ENCODE assay signal across 11 cellular contexts in the genomic region with DNA sequence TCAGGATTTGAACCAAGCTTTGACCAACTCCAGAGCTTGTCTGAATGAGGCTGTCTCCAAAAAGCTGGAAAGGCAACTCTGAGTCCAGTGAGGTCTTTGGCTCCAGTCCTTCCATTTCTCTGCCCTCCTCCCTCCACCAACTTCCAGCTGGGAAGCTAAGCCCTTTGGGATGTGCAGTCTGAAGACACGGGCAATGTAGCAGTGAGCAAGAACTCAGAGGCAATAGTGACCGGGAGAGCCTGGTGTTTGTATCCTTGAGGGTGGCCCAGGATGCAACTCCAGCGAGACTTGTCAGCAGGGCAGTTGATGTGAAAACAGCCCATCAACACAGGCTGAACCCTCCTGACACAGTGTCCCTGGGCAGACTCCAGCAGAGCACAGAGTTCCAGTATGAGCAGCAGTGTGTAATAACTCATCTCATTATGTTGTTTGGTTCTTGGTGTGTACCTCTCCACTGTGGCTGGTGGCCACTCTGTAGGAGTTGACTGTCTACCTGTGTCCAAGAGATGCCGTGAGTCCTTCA. TPM values are rescaled to one million over a fixed set of nuclear protein-coding genes. Genes with fewer than 3 reads are reported as not detected.
A peak's percentile ranks its signal among the peaks of the same experiment; 100 is the strongest.
DNase-seq lines count a peak whose midpoint lies in the region; ATAC-seq, FAIRE-seq and TF ChIP-seq lines count a peak whose summit lies in the region.
"Had no signal": no experiment of that assay in that cellular context is flagged by ENCODE, and none has a peak within 500 bp of the region (broad histone marks: within the 10 kb centered on the region; RNA-seq: fewer than 3 reads in every experiment).

No MANE protein-coding gene starts in this region.

- no peak for FAIRE-seq in kidney (lab: Jason Lieb, UNC)

- DNase-seq in HCT116 (ENCODE audit: low read depth, low spot score) (no peak), MCF 10A (ENCODE audit: unreplicated experiment) (no peak), kidney (peak; percentile 84), suprapubic skin (ENCODE audit: low spot score in 2 of 2) (no peak), T1000 (lab: John Stamatoyannopoulos, UW) (no peak), GM20000 (ENCODE audit: low spot score) (no peak)
- DNase-seq: activated CD4-positive, CD25-positive, alpha-beta regulatory T cell treated with anti-CD3 and anti-CD28 coated beads, Interleukin-2, amount 50 U/mL, for 72 hours; stimulated activated CD4-positive, alpha-beta T cell treated with anti-CD3 and anti-CD28 coated beads, Interleukin-4, amount 100 ng/mL, for 4 hours; stimulated activated naive B cell treated with anti-CD40 and anti-IgM and Interleukin-4, amounts not matched to agents 10 μg/mL and 1 μg/mL and 100 μg/mL, for 72 hours had no signal

- no peak for TF ChIP-seq EP300 in suprapubic skin (IDR thresholded peaks at IDR 0.05)

- H3K27me3 Mint-ChIP-seq in MCF 10A (ENCODE audit: insufficient read depth, unreplicated experiment), result no peaks in the 10 kb centered on the region

- peaks cover 90 to 100% of the 10 kb centered on the region in 2 experiments for H3K4me1 ChIP-seq in HCT116 (ENCODE audit: control insufficient read depth in 1 of 2, insufficient read depth in 2 of 2, low read length in 2 of 2)
- H3K4me1 ChIP-seq in kidney (ENCODE audit: control insufficient read depth in 1 of 2, insufficient read depth in 1 of 2, low read depth in 1 of 2, low read length in 2 of 2), result peaks cover 4 to 6% of the 10 kb centered on the region in 2 donors
- peaks cover 79% of the 10 kb centered on the region for H3K4me1 ChIP-seq in suprapubic skin

- no peak overlapping the region for H2AFZ ChIP-seq in HCT116 (ENCODE audit: low read depth, low read length, poor library complexity, severe bottlenecking)

- WGBS in suprapubic skin, result 36% methylated on average over 3 of the region's 4 CpGs

- H3K9me3 ChIP-seq in HCT116 (ENCODE audit: control insufficient read depth in 1 of 2, insufficient read depth in 1 of 2, low read depth in 1 of 2, low read length in 2 of 2) (no peaks in the 10 kb centered on the region), kidney (ENCODE audit: control insufficient read depth in 1 of 2, low read length in 2 of 2) (no peaks in the 10 kb centered on the region), suprapubic skin (no peaks in the 10 kb centered on the region)

- TF ChIP-seq POLR2A in HCT116 (IDR thresholded peaks at IDR 0.05; ENCODE audit: borderline replicate concordance, extremely low read depth, insufficient read depth, insufficient read length) (no peak), suprapubic skin (IDR thresholded peaks at IDR 0.05) (no peak)

- peak overlapping the region; percentile 30 for H3K4me3 Mint-ChIP-seq in MCF 10A (ENCODE audit: unreplicated experiment)
- H3K4me3 Mint-ChIP-seq: stimulated activated naive B cell treated with anti-CD40 and anti-IgM and Interleukin-4, amounts not matched to agents 10 μg/mL and 1 μg/mL and 100 μg/mL, for 72 hours had no signal

- POLR2A ChIA-PET in HCT116 (lab: Charles Lee) (interaction anchor here (0.8 to 4.0 kb wide), 6 partner anchors 10 to 71 kb away, joined by 3 to 31 read pairs (median 4); no protein-coding TSS in a partner anchor), MCF 10A (lab: Yijun Ruan, JAX) (interaction anchor here (0.6 to 3.5 kb wide), 13 partner anchors 10 to 550 kb away, joined by 3 to 44 read pairs (median 4); a partner anchor contains a TSS)

- H4K20me1 ChIP-seq in HCT116 (ENCODE audit: insufficient read depth), result peaks cover 14% of the 10 kb centered on the region; the same call in 1 of the 2 replicates

- TF ChIP-seq CTCF in HCT116 (IDR thresholded peaks at IDR 0.05 in 2 of 3, conservative IDR thresholded peaks at IDR 0.05 in 1 of 3; ENCODE audit: borderline replicate concordance in 1 of 3, insufficient read depth in 1 of 3, low read depth in 2 of 3, low read length in 2 of 3), result no peak
- TF ChIP-seq CTCF in MCF 10A (IDR thresholded peaks at IDR 0.05; ENCODE audit: unreplicated experiment), result no peak
- TF ChIP-seq CTCF in kidney (IDR thresholded peaks at IDR 0.05; ENCODE audit: borderline replicate concordance, extremely low read depth, insufficient read depth), result no peak
- no peak for TF ChIP-seq CTCF in suprapubic skin (IDR thresholded peaks at IDR 0.05)
- no peak for TF ChIP-seq CTCF in GM20000 (IDR thresholded peaks at IDR 0.05; ENCODE audit: extremely low read depth, missing control alignments)

- peak overlapping the region in 1 of 2 experiments; percentile 37; a peak in 2 of 4 replicates for H3K4me3 ChIP-seq in HCT116 (replicated peaks in 1 of 2; ENCODE audit: low read depth in 1 of 2, low read length in 2 of 2)
- no peak overlapping the region for H3K4me3 ChIP-seq in kidney (ENCODE audit: low read length in 2 of 2)
- peak overlapping the region; percentile 10 for H3K4me3 ChIP-seq in suprapubic skin

- peak overlapping the region; percentile 88 for H3K27ac Mint-ChIP-seq in MCF 10A (ENCODE audit: low read depth, unreplicated experiment)
- H3K27ac Mint-ChIP-seq: stimulated activated naive B cell treated with anti-CD40 and anti-IgM and Interleukin-4, amounts not matched to agents 10 μg/mL and 1 μg/mL and 100 μg/mL, for 72 hours had no signal

- no peaks in the 10 kb centered on the region for H3K27me3 ChIP-seq in HCT116 (ENCODE audit: insufficient read depth, low read length)
- no peaks in the 10 kb centered on the region for H3K27me3 ChIP-seq in suprapubic skin

- H3K79me2 ChIP-seq in HCT116 (ENCODE audit: insufficient read depth, low read length), result peaks cover 100% of the 10 kb centered on the region

- RAD21 ChIA-PET in HCT116 (lab: Charles Lee; ENCODE audit: low non-redundant PET in 1 of 2, low total read pairs in 2 of 2, uncharacterized antibody in 2 of 2, unreplicated experiment in 2 of 2), result no interaction called here

- H3K36me3 Mint-ChIP-seq in MCF 10A (ENCODE audit: insufficient read depth, unreplicated experiment), result peaks cover 14% of the 10 kb centered on the region
- H3K36me3 Mint-ChIP-seq: stimulated activated naive B cell treated with anti-CD40 and anti-IgM and Interleukin-4, amounts not matched to agents 10 μg/mL and 1 μg/mL and 100 μg/mL, for 72 hours had no signal

- CTCF ChIA-PET in HCT116 (lab: Charles Lee), result interaction anchor here (3.3 kb wide), 1 partner anchor 71 kb away, joined by 17 read pairs; no protein-coding TSS in a partner anchor
- CTCF ChIA-PET in MCF 10A (lab: Yijun Ruan, JAX), result interaction anchor here (0.5 to 3.1 kb wide), 6 partner anchors 17 to 172 kb away, joined by 3 to 14 read pairs (median 6); no protein-coding TSS in a partner anchor

- H3K9ac ChIP-seq in HCT116 (ENCODE audit: low read length) (peak overlapping the region; percentile 51), kidney (ENCODE audit: low read length in 2 of 2) (no peak overlapping the region)

- intact Hi-C loops in HCT116 (cut with micrococcal nuclease), result no loop called here
- intact Hi-C loops in MCF 10A (cut with micrococcal nuclease), result no loop called here
- intact Hi-C loops in kidney (cut with DNase I), result no loop called here

- BruUV-seq in HCT116 (replicated peaks; lab: Mats Ljungman, UMichigan), result TSS peak; percentile 5
- BruUV-seq in MCF 10A (replicated peaks; lab: Mats Ljungman, UMichigan), result no TSS peak

- H3K9me2 ChIP-seq in HCT116 (ENCODE audit: insufficient read depth), result no peaks in the 10 kb centered on the region

- no peak for TF ChIP-seq RAD21 in HCT116 (IDR thresholded peaks at IDR 0.05; ENCODE audit: low read depth)

- ATAC-seq in HCT116 (peak; percentile 41), GM21825 (IDR thresholded peaks at IDR 0.05; ENCODE audit: unreplicated experiment) (no peak), HG03045 (IDR thresholded peaks at IDR 0.05; ENCODE audit: unreplicated experiment) (no peak)
- ATAC-seq: stimulated activated naive B cell treated with anti-CD40 and anti-IgM and Interleukin-4, amounts not matched to agents 10 μg/mL and 1 μg/mL and 100 μg/mL, for 72 hours had no signal

- H3K4me2 ChIP-seq in HCT116 (ENCODE audit: low read length), result peak overlapping the region; percentile 88

- H3K27ac ChIP-seq in HCT116 (ENCODE audit: low read depth, low read length) (peak overlapping the region; percentile 69), kidney (ENCODE audit: low read depth in 2 of 2, low read length in 2 of 2) (peak overlapping the region; percentile 11 to 56), suprapubic skin (peak overlapping the region; percentile 78)

- peaks cover 74% of the 10 kb centered on the region for H3K4me1 Mint-ChIP-seq in MCF 10A (ENCODE audit: insufficient read depth, unreplicated experiment)

- no peaks in the 10 kb centered on the region for H3K9me3 Mint-ChIP-seq in MCF 10A (ENCODE audit: unreplicated experiment)
- H3K9me3 Mint-ChIP-seq: stimulated activated naive B cell treated with anti-CD40 and anti-IgM and Interleukin-4, amounts not matched to agents 10 μg/mL and 1 μg/mL and 100 μg/mL, for 72 hours had no signal

- H3K36me3 ChIP-seq in HCT116 (ENCODE audit: control insufficient read depth in 1 of 2, insufficient read depth in 2 of 2, low read length in 2 of 2), result peaks cover 0 to 28% of the 10 kb centered on the region in 2 experiments; a peak in 2 of 4 replicates
- no peaks in the 10 kb centered on the region for H3K36me3 ChIP-seq in kidney (ENCODE audit: control insufficient read depth in 1 of 2, insufficient read depth in 2 of 2, low read length in 2 of 2)
- H3K36me3 ChIP-seq in suprapubic skin, result no peaks in the 10 kb centered on the region

TF ChIP-seq in HCT116, 20 proteins besides CTCF, POLR2A, EP300 and RAD21:
- TF ChIP-seq SIN3A (IDR thresholded peaks at IDR 0.05; ENCODE audit: low read depth), result no peak
- TF ChIP-seq POLR2AphosphoS5 (IDR thresholded peaks at IDR 0.05; ENCODE audit: low read depth, low read length), result no peak; the same call in 1 of the 2 replicates
- no peak for TF ChIP-seq EGR1 (IDR thresholded peaks at IDR 0.05; ENCODE audit: low read depth)
- TF ChIP-seq SRF (IDR thresholded peaks at IDR 0.05; ENCODE audit: low read depth), result no peak
- no peak for TF ChIP-seq CEBPB (IDR thresholded peaks at IDR 0.05; ENCODE audit: low read depth)
- no peak for TF ChIP-seq FOSL1 (IDR thresholded peaks at IDR 0.05; ENCODE audit: low read depth)
- no peak for TF ChIP-seq EZH2phosphoT487 (IDR thresholded peaks at IDR 0.05; ENCODE audit: borderline replicate concordance)
- no peak for TF ChIP-seq ZNF274 (IDR thresholded peaks at IDR 0.05; ENCODE audit: low read depth, low read length)
- TF ChIP-seq, protein P1, sequence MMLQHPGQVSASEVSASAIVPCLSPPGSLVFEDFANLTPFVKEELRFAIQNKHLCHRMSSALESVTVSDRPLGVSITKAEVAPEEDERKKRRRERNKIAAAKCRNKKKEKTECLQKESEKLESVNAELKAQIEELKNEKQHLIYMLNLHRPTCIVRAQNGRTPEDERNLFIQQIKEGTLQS (IDR thresholded peaks at IDR 0.05), result no peak
- no peak for TF ChIP-seq CBX3 (IDR thresholded peaks at IDR 0.05; ENCODE audit: low read depth)
- TF ChIP-seq SP1 (IDR thresholded peaks at IDR 0.05; ENCODE audit: low read depth), result no peak
- no peak for TF ChIP-seq ZFX (IDR thresholded peaks at IDR 0.05)
- no peak for TF ChIP-seq YY1 (IDR thresholded peaks at IDR 0.05; ENCODE audit: extremely low read depth, insufficient replicate concordance, low read depth, low read length)

RNA-seq across cellular contexts. Expression of a gene that starts 6.7 kb away (rescaled TPM):
- 196 TPM for total RNA-seq in HCT116 (2021; ENCODE audit: unreplicated experiment)
- 167 and 184 TPM in 2 replicates for polyA plus RNA-seq in HCT116 (2012)
- total RNA-seq in MCF 10A (2022), result 180 and 208 TPM in 2 replicates
- 39.6 TPM for total RNA-seq in kidney
- polyA plus RNA-seq in kidney (ENCODE audit: insufficient read depth, low read depth, low replicate concordance), result 3.7 TPM
- total RNA-seq in suprapubic skin, result 10 to 100 TPM; 77.4 to 85.6 (median 80.3) TPM
